In genomic region chr19:8576273-8576993, GRCh38 we compare ENCODE assay signal across 9 cellular contexts. TPM values are rescaled to one million over a fixed set of nuclear protein-coding genes. Genes with fewer than 3 reads are reported as not detected.
DNase-seq lines count a peak whose midpoint lies in the region; ATAC-seq and TF ChIP-seq lines count a peak whose summit lies in the region.
"Had no signal": no experiment of that assay in that cellular context is flagged by ENCODE, and none has a peak within 500 bp of the region (broad histone marks: within the 10 kb centered on the region; RNA-seq: fewer than 3 reads in every experiment).

No MANE protein-coding gene starts in this region.

- 57% methylated on average over 10 of the region's 19 CpGs for WGBS in esophagus muscularis mucosa

- no peaks in the 10 kb centered on the region for H3K36me3 ChIP-seq in esophagus muscularis mucosa

- peaks cover 24 to 57% (median 40%) of the 10 kb centered on the region in 3 donors for H3K4me1 Mint-ChIP-seq in IgD-negative memory B cell
- H3K4me1 Mint-ChIP-seq in T-helper 17 cell: peaks cover 54% of the 10 kb centered on the region

- peaks cover 0 to 33% (median 28%) of the 10 kb centered on the region in 4 donors for H3K4me1 ChIP-seq in esophagus muscularis mucosa

- no peak for TF ChIP-seq EP300 in esophagus muscularis mucosa (IDR thresholded peaks at IDR 0.05)

- no peak for TF ChIP-seq CTCF in esophagus muscularis mucosa (IDR thresholded peaks at IDR 0.05)

- H3K27me3 Mint-ChIP-seq in IgD-negative memory B cell: peaks cover 2% of the 10 kb centered on the region
- no peaks in the 10 kb centered on the region for H3K27me3 Mint-ChIP-seq in T-helper 17 cell

- H3K9me3 ChIP-seq in T-helper 17 cell (ENCODE audit: control insufficient read depth, low read length, poor library complexity, severe bottlenecking): no peaks in the 10 kb centered on the region
- no peaks in the 10 kb centered on the region for H3K9me3 ChIP-seq in esophagus muscularis mucosa

- peak; percentile 38 for ATAC-seq in T-helper 17 cell
- ATAC-seq in stimulated activated naive CD8-positive, alpha-beta T cell treated with anti-CD3 and anti-CD28 coated beads, Interleukin-15, Interleukin-2, amounts not matched to agents 100 U/mL and 50 U/mL, for 24 hours: peak; percentile 14
- ATAC-seq in esophagus mucosa: no peak
- ATAC-seq in GM19023 (IDR thresholded peaks at IDR 0.05; ENCODE audit: unreplicated experiment): no peak

- DNase-seq in T-helper 17 cell: no peak
- no peak for DNase-seq in esophagus muscularis mucosa (ENCODE audit: extremely low spot score)
- peak; percentile 32 for DNase-seq in stimulated activated naive CD8-positive, alpha-beta T cell treated with anti-CD3 and anti-CD28 coated beads, Interleukin-15, Interleukin-2, amounts not matched to agents 100 U/mL and 50 U/mL, for 24 hours
- no peak for DNase-seq in HuH-7 (ENCODE audit: low spot score)

- peaks cover 7% of the 10 kb centered on the region for H3K36me3 Mint-ChIP-seq in IgD-negative memory B cell
- H3K36me3 Mint-ChIP-seq in T-helper 17 cell (ENCODE audit: low read depth): peaks cover 11% of the 10 kb centered on the region

- H3K27ac ChIP-seq in esophagus muscularis mucosa (replicated peaks in 1 of 4): peak overlapping the region in 1 of 4 donors; percentile 39

- peak overlapping the region; percentile 88 to 100 (median 96) for H3K4me3 Mint-ChIP-seq in IgD-negative memory B cell
- peak overlapping the region; percentile 99 for H3K4me3 Mint-ChIP-seq in T-helper 17 cell

- peak overlapping the region; percentile 19 to 54 (median 36) for H3K4me3 ChIP-seq in esophagus muscularis mucosa

- no peak for TF ChIP-seq POLR2A in esophagus muscularis mucosa (IDR thresholded peaks at IDR 0.05; ENCODE audit: low read depth)

- intact Hi-C loops in esophagus muscularis mucosa (cut with DNase I): no loop called here

- H3K27me3 ChIP-seq in esophagus muscularis mucosa: peaks cover 0 to 38% (median 4%) of the 10 kb centered on the region in 4 donors

- H3K27ac Mint-ChIP-seq in IgD-negative memory B cell (peak overlapping the region; percentile 57 to 95 (median 94)), T-helper 17 cell (peak overlapping the region; percentile 97)

- peaks cover 0 to 4% (median 0%) of the 10 kb centered on the region in 3 donors for H3K9me3 Mint-ChIP-seq in IgD-negative memory B cell

RNA-seq across cellular contexts. Expression of gene MYO1F, which starts 0.8 kb away (rescaled TPM):
- polyA plus RNA-seq in IgD-negative memory B cell: 40.9 TPM
- total RNA-seq in T-helper 17 cell (100 to 1,000 TPM; 270 to 305 TPM), esophagus muscularis mucosa (10 to 100 TPM in 2 of 4 donors, 1 to 10 TPM in 2; 7.2 to 21.2 (median 13.3) TPM), esophagus mucosa (3.8 TPM)

RNA-seq across cellular contexts. Expression of gene ADAMTS10, which starts 34.1 kb away (rescaled TPM):
- polyA plus RNA-seq in IgD-negative memory B cell: not detected
- 10 to 100 TPM; 24.0 to 33.1 TPM for total RNA-seq in T-helper 17 cell
- total RNA-seq in esophagus muscularis mucosa: 10 to 100 TPM; 13.1 to 25.7 (median 20.3) TPM
- total RNA-seq in esophagus mucosa: 1.9 TPM
- total RNA-seq: SK-MEL-5 had no signal
- polyA plus RNA-seq: keratinocyte had no signal

RNA-seq across cellular contexts. Expression of gene NFILZ, which starts 54.0 kb away (rescaled TPM):
- polyA plus RNA-seq in IgD-negative memory B cell: not detected
- total RNA-seq in T-helper 17 cell (not detected), esophagus muscularis mucosa (not detected), esophagus mucosa (not detected)
- total RNA-seq: SK-MEL-5 had no signal
- polyA plus RNA-seq: keratinocyte had no signal

Comparison
In these comparisons a context has a peak if more than half of its experiments do, and no peak if none do; other contexts are left out.
1. ATAC-seq: peak in T-helper 17 cell (single experiment) and stimulated activated naive CD8-positive, alpha-beta T cell treated with anti-CD3 and anti-CD28 coated beads, Interleukin-15, Interleukin-2, amounts not matched to agents 100 U/mL and 50 U/mL, for 24 hours (single experiment); none in esophagus mucosa (single experiment) and GM19023 (single experiment).
2. RNA of gene MYO1F, which starts 0.8 kb away (total RNA-seq): 270 to 305 TPM in T-helper 17 cell; 7.2 to 21.2 TPM in esophagus muscularis mucosa and 3.8 TPM in esophagus mucosa (single experiment); every median in the first group is over 10 times any median in the second.